ENCODE assay signal across 35 cellular contexts in genomic region chrY:2835230-2835629, GRCh38. TPM values are rescaled to one million over a fixed set of nuclear protein-coding genes. Genes with fewer than 3 reads are reported as not detected.
"Had no signal": no experiment of that assay in that cellular context is flagged by ENCODE, and none has a peak within 500 bp of the region (broad histone marks: within the 10 kb centered on the region; RNA-seq: fewer than 3 reads in every experiment).

No MANE protein-coding gene starts in this region.

- DNase-seq: colonic mucosa; effector CD8-positive, alpha-beta T cell; esophagus squamous epithelium; foreskin keratinocyte; heart right ventricle; hippocampal formation; immature natural killer cell; naive thymus-derived CD8-positive, alpha-beta T cell; nephron progenitor cell; nucleus accumbens; stimulated activated CD4-positive, alpha-beta T cell treated with anti-CD3 and anti-CD28 coated beads, Interleukin-12 subunit alpha, Interleukin-12 subunit beta, amount 100 ng/mL, for 4 hours; stimulated activated CD4-positive, alpha-beta T cell treated with anti-CD3 and anti-CD28 coated beads, Interleukin-1b, Interleukin-23, amount 100 ng/mL, for 48 hours; stimulated activated CD4-positive, alpha-beta T cell treated with anti-CD3 and anti-CD28 coated beads, Interleukin-4, amount 100 ng/mL, for 1 hour; stimulated activated CD8-positive, alpha-beta memory T cell treated with anti-CD3 and anti-CD28 coated beads, Interleukin-4, amount 100 ng/mL, for 48 hours; stimulated activated naive CD4-positive, alpha-beta T cell; stimulated activated naive CD8-positive, alpha-beta T cell treated with anti-CD3 and anti-CD28 coated beads, Interleukin-15, amount 100 ng/mL, for 72 hours; transverse colon; upper lobe of right lung; uterus had no signal

- H3K9me3 ChIP-seq: colonic mucosa, esophagus squamous epithelium, gastroesophageal sphincter, heart right ventricle, prostate gland, right atrium auricular region, suprapubic skin, transverse colon, upper lobe of right lung, uterus had no signal

- H3K36me3 ChIP-seq: colonic mucosa, esophagus squamous epithelium, gastroesophageal sphincter, heart right ventricle, prostate gland, right atrium auricular region, suprapubic skin, transverse colon, upper lobe of right lung, uterus had no signal

- H3K27ac ChIP-seq: colonic mucosa, esophagus squamous epithelium, foreskin keratinocyte, gastroesophageal sphincter, heart right ventricle, prostate gland, right atrium auricular region, suprapubic skin, transverse colon, upper lobe of right lung, uterus had no signal

- H3K4me1 Mint-ChIP-seq: immature natural killer cell, memory B cell, mesothelial cell of epicardium, nephron progenitor cell had no signal

- H3K27ac Mint-ChIP-seq: dendritic cell treated with granulocyte-macrophage colony-stimulating factor and Interleukin-4, amounts not matched to agents 40 ng/mL and 50 ng/mL, for 4 days; immature natural killer cell; memory B cell; mesothelial cell of epicardium; naive thymus-derived CD8-positive, alpha-beta T cell; nephron progenitor cell had no signal

- H3K9me3 Mint-ChIP-seq: immature natural killer cell, mesothelial cell of epicardium, nephron progenitor cell had no signal

- H3K36me3 Mint-ChIP-seq: immature natural killer cell; mesothelial cell of epicardium; naive thymus-derived CD8-positive, alpha-beta T cell had no signal

- H3K4me1 ChIP-seq: colonic mucosa, esophagus squamous epithelium, foreskin keratinocyte, gastroesophageal sphincter, heart right ventricle, prostate gland, right atrium auricular region, suprapubic skin, transverse colon, upper lobe of right lung, uterus had no signal

- FAIRE-seq: keratinocyte had no signal

- ATAC-seq: foreskin keratinocyte; gastroesophageal sphincter; heart right ventricle; naive thymus-derived CD8-positive, alpha-beta T cell; sciatic nerve; stimulated activated naive CD8-positive, alpha-beta T cell treated with anti-CD3 and anti-CD28 coated beads, Interleukin-15, amount 100 ng/mL, for 72 hours; upper lobe of right lung had no signal

- H3K4me2 ChIP-seq: smooth muscle cell had no signal

- H3K4me3 Mint-ChIP-seq: dendritic cell treated with granulocyte-macrophage colony-stimulating factor and Interleukin-4, amounts not matched to agents 40 ng/mL and 50 ng/mL, for 4 days; immature natural killer cell; memory B cell; mesothelial cell of epicardium; naive thymus-derived CD8-positive, alpha-beta T cell; nephron progenitor cell; stimulated activated naive CD8-positive, alpha-beta T cell treated with anti-CD3 and anti-CD28 coated beads, Interleukin-15, amount 100 ng/mL, for 72 hours had no signal

- H3K27me3 ChIP-seq: colonic mucosa, foreskin keratinocyte, right atrium auricular region, suprapubic skin, transverse colon, upper lobe of right lung, uterus had no signal

- H3K4me3 ChIP-seq: colonic mucosa, esophagus squamous epithelium, gastroesophageal sphincter, heart right ventricle, lung, prostate gland, right atrium auricular region, smooth muscle cell, suprapubic skin, transverse colon, upper lobe of right lung, uterus had no signal

RNA-seq across cellular contexts. Expression of gene RPS4Y1, which starts 6.2 kb away (rescaled TPM):
- total RNA-seq: chondrocyte, mesothelial cell of epicardium, osteocyte, right atrium auricular region, sciatic nerve, smooth muscle cell, uterus had no signal
- polyA plus RNA-seq: immature natural killer cell; keratinocyte; naive thymus-derived CD8-positive, alpha-beta T cell; smooth muscle cell had no signal

RNA-seq across cellular contexts. Expression of gene SRY, which starts 47.7 kb away (rescaled TPM):
- total RNA-seq: chondrocyte; colonic mucosa; endothelial cell of umbilical vein; esophagus squamous epithelium; foreskin keratinocyte; gastroesophageal sphincter; heart right ventricle; lung; mesothelial cell of epicardium; mucosa of gallbladder; naive thymus-derived CD8-positive, alpha-beta T cell; osteocyte; right atrium auricular region; sciatic nerve; smooth muscle cell; transverse colon; upper lobe of right lung; uterus had no signal
- polyA plus RNA-seq: endothelial cell of umbilical vein; foreskin keratinocyte; heart right ventricle; immature natural killer cell; keratinocyte; liver; lung; naive thymus-derived CD8-positive, alpha-beta T cell; smooth muscle cell had no signal
